Comparison of ENCODE assay signal across 8 cellular contexts in genomic region chr3:184017672-184018423, GRCh38. TPM values are rescaled to one million over a fixed set of nuclear protein-coding genes. Genes with fewer than 3 reads are reported as not detected.
DNase-seq lines count a peak whose midpoint lies in the region; ATAC-seq and TF ChIP-seq lines count a peak whose summit lies in the region.

ABCC5 (minus strand) TSS chr3:184017884; CDS start chr3:184014392, 3,492 bp downstream.

- H3K27ac Mint-ChIP-seq in activated CD4-positive, alpha-beta T cell treated with anti-CD3 and anti-CD28 coated beads, Interleukin-2, amount 10 ng/mL, durations not matched to agents 24 days and 14 days, result peak within 1 kb of the TSS; percentile 90

- H3K36me3 Mint-ChIP-seq in activated CD4-positive, alpha-beta T cell treated with anti-CD3 and anti-CD28 coated beads, Interleukin-2, amount 10 ng/mL, durations not matched to agents 24 days and 14 days (ENCODE audit: low read depth), result peaks cover 5% of the 10 kb centered on the region

- H3K9me3 ChIP-seq in left lung, result no peaks in the 10 kb centered on the region

- intact Hi-C loops in activated CD4-positive, alpha-beta T cell treated with anti-CD3 and anti-CD28 coated beads, Interleukin-2, amount 10 ng/mL, durations not matched to agents 24 days and 14 days (cut with micrococcal nuclease), result loop anchor here (1.0 to 10.0 kb wide), 10 partner anchors 113 to 794 kb away; partner anchors contain the start of genes AP2M1, DVL3, EIF2B5 and KLHL24
- intact Hi-C loops in left lung (cut with DNase I), result loop anchor here in 1 of 2 donors (5.0 kb wide), 1 partner anchor 121 kb away; no protein-coding TSS in a partner anchor

- no peak for TF ChIP-seq CTCF in BJ (IDR thresholded peaks at IDR 0.05; ENCODE audit: insufficient read depth, low read depth, low read length)
- peak; percentile 44 to 78 for TF ChIP-seq CTCF in left lung (IDR thresholded peaks at IDR 0.05)

- peaks cover 28% of the 10 kb centered on the region for H3K4me1 Mint-ChIP-seq in activated CD4-positive, alpha-beta T cell treated with anti-CD3 and anti-CD28 coated beads, Interleukin-2, amount 10 ng/mL, durations not matched to agents 24 days and 14 days

- CTCF ChIA-PET in BJ (lab: Yijun Ruan, JAX), result interaction anchor here (0.6 to 5.5 kb wide), 31 partner anchors 11 to 336 kb away, joined by 3 to 67 read pairs (median 4); partner anchors contain the start of gene PARL

- H3K4me3 ChIP-seq in BJ (ENCODE audit: low read depth, low read length), result peak within 1 kb of the TSS; percentile 100
- H3K4me3 ChIP-seq in left lung, result peak within 1 kb of the TSS; percentile 76 to 96

- H3K4me3 Mint-ChIP-seq in activated CD4-positive, alpha-beta T cell treated with anti-CD3 and anti-CD28 coated beads, Interleukin-2, amount 10 ng/mL, durations not matched to agents 24 days and 14 days, result peak within 1 kb of the TSS; percentile 99

- H3K9me3 Mint-ChIP-seq in activated CD4-positive, alpha-beta T cell treated with anti-CD3 and anti-CD28 coated beads, Interleukin-2, amount 10 ng/mL, durations not matched to agents 24 days and 14 days, result no peaks in the 10 kb centered on the region

- H3K27me3 ChIP-seq in BJ (ENCODE audit: control insufficient read depth, insufficient read depth, low read length), result no peaks in the 10 kb centered on the region
- H3K27me3 ChIP-seq in left lung, result no peaks in the 10 kb centered on the region

- peaks cover 9 to 32% of the 10 kb centered on the region in 2 donors for H3K4me1 ChIP-seq in left lung

- ATAC-seq in HG03460 (IDR thresholded peaks at IDR 0.05; ENCODE audit: unreplicated experiment) (peak; percentile 98), left lung (peak; percentile 99)

- peaks cover 9% of the 10 kb centered on the region for H3K27me3 Mint-ChIP-seq in activated CD4-positive, alpha-beta T cell treated with anti-CD3 and anti-CD28 coated beads, Interleukin-2, amount 10 ng/mL, durations not matched to agents 24 days and 14 days

- POLR2A ChIA-PET in BJ (lab: Charles Lee), result no interaction called here

- DNase-seq in BJ (ENCODE audit: low read depth), result peak; percentile 51
- DNase-seq in GM19240 (ENCODE audit: insufficient read length, low spot score), result peak; percentile 86
- DNase-seq in NCI-H524 treated with DMSO at 0.1 percent for 48 hours (lab: John Stamatoyannopoulos, UW), result peak; percentile 87
- peak; percentile 95 for DNase-seq in activated CD4-positive, alpha-beta T cell treated with anti-CD3 and anti-CD28 coated beads, Interleukin-2, amount 10 ng/mL, durations not matched to agents 24 days and 14 days
- DNase-seq in dedifferentiated amniotic fluid mesenchymal stem cell (ENCODE audit: extremely low spot score), result peak; percentile 89
- peak; percentile 95 to 97 for DNase-seq in left lung
- DNase-seq in stimulated activated CD4-positive, alpha-beta T cell treated with anti-CD3 and anti-CD28 coated beads, Interleukin-2, amount 100 ng/mL, for 48 hours, result peak; percentile 72 to 75

- peak within 1 kb of the TSS; percentile 66 to 71 for H3K27ac ChIP-seq in left lung

- no peaks in the 10 kb centered on the region for H3K36me3 ChIP-seq in BJ (ENCODE audit: control insufficient read depth, insufficient read depth, low read length)
- H3K36me3 ChIP-seq in left lung, result peaks cover 0 to 13% of the 10 kb centered on the region in 2 donors

RNA-seq across cellular contexts. Expression of gene ABCC5, which starts in this region (rescaled TPM):
- polyA plus RNA-seq in BJ (2011; rRNA removed), result 16.5 and 16.9 TPM in 2 replicates
- 8.4 TPM in 2 replicates for polyA minus RNA-seq in BJ (2011; rRNA and poly(A)+ RNA removed)
- 19.7 and 22.1 TPM in 2 replicates for total RNA-seq in activated CD4-positive, alpha-beta T cell treated with anti-CD3 and anti-CD28 coated beads, Interleukin-2, amount 10 ng/mL, durations not matched to agents 24 days and 14 days
- 10 to 100 TPM; 37.7 to 40.5 TPM for total RNA-seq in left lung

Comparison
In these comparisons a context has a peak if more than half of its experiments do, and no peak if none do; other contexts are left out.
1. Peak in every context shown above with its lines: DNase-seq, ATAC-seq, H3K4me3 ChIP-seq and H3K27ac ChIP-seq.